ENCODE assay signal across 12 cellular contexts in the genomic region with DNA sequence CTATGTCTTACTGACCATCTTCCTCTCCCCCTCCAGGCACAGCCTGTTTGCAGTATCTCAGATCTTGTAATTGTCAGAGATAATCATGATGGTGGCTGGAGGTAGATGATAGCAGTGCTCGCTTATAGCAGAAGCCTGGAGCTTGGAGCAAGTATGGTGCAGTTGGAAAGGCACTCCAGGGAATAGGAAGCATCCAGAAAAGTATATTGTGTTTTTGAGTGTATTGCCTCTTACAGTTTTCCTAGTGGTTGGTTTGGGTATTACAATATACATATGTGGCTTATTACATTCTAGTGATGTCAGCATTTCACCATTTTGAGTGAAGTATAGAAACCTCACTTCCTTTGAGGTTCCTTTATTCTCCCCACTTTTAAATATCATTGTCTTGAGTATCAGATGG.
DNase-seq lines count a peak whose midpoint lies in the region; ATAC-seq and TF ChIP-seq lines count a peak whose summit lies in the region.
"Had no signal": no experiment of that assay in that cellular context is flagged by ENCODE, and none has a peak within 500 bp of the region (broad histone marks: within the 10 kb centered on the region; RNA-seq: fewer than 3 reads in every experiment).

No MANE protein-coding gene starts in this region.

- TF ChIP-seq CTCF in SK-N-SH (IDR thresholded peaks at IDR 0.05), result peak; percentile 59
- peak; percentile 22 for TF ChIP-seq CTCF in NB4 (IDR thresholded peaks at IDR 0.05; ENCODE audit: low read depth, low read length)
- TF ChIP-seq CTCF in endothelial cell (IDR thresholded peaks at IDR 0.05; ENCODE audit: unreplicated experiment), result peak; percentile 91
- TF ChIP-seq CTCF in type B pancreatic cell (conservative IDR thresholded peaks at IDR 0.05), result peak; percentile 72

- 0 out of 2 replicates have a peak overlapping the region, but pooled peaks have one; percentile 42 for H2AFZ ChIP-seq in SK-N-SH (ENCODE audit: low read depth)

- TF ChIP-seq RAD21 in SK-N-SH (IDR thresholded peaks at IDR 0.05; ENCODE audit: low read length), result no peak

- no peak overlapping the region for H3K4me2 ChIP-seq in SK-N-SH

- H3K4me3 ChIP-seq in SK-N-SH (ENCODE audit: low read depth in 2 of 2, low read length in 1 of 2) (no peak overlapping the region), NB4 (ENCODE audit: low read depth, low read length) (no peak overlapping the region)
- H3K4me3 ChIP-seq: colonic mucosa, thyroid gland had no signal

- H3K27me3 Mint-ChIP-seq in endothelial cell (ENCODE audit: unreplicated experiment) (peaks cover 2% of the 10 kb centered on the region), type B pancreatic cell (no peaks in the 10 kb centered on the region), T-cell (peaks cover 0 to 8% of the 10 kb centered on the region in 2 donors)

- TF ChIP-seq EP300 in SK-N-SH (IDR thresholded peaks at IDR 0.05; ENCODE audit: borderline replicate concordance in 1 of 2, low read depth in 1 of 2, low read length in 1 of 2), result no peak

- no peaks in the 10 kb centered on the region for H3F3A ChIP-seq in SK-N-SH (replicated peaks; ENCODE audit: insufficient read depth)

- no peaks in the 10 kb centered on the region for H4K20me1 ChIP-seq in SK-N-SH (ENCODE audit: insufficient read depth)

- H3K79me2 ChIP-seq in SK-N-SH (ENCODE audit: insufficient read depth), result no peaks in the 10 kb centered on the region

- H3K27ac Mint-ChIP-seq in endothelial cell (ENCODE audit: unreplicated experiment) (no peak overlapping the region), type B pancreatic cell (no peak overlapping the region), T-cell (no peak overlapping the region)
- H3K27ac Mint-ChIP-seq: activated T-helper 17 cell treated with anti-CD3 and anti-CD28 coated beads, Interleukin-2, amount 50 U/mL, for 72 hours; naive thymus-derived CD8-positive, alpha-beta T cell had no signal

- no peak for TF ChIP-seq POLR2A in NB4 (IDR thresholded peaks at IDR 0.05; ENCODE audit: extremely low read depth, insufficient read length)

- H3K36me3 Mint-ChIP-seq in endothelial cell (ENCODE audit: low read depth, unreplicated experiment) (no peaks in the 10 kb centered on the region), type B pancreatic cell (no peaks in the 10 kb centered on the region), T-cell (no peaks in the 10 kb centered on the region)

- no peaks in the 10 kb centered on the region for H3K36me3 ChIP-seq in SK-N-SH (replicated peaks in 1 of 2; ENCODE audit: control insufficient read depth in 1 of 2, insufficient read depth in 2 of 2, low read length in 1 of 2)
- H3K36me3 ChIP-seq: colonic mucosa, thyroid gland had no signal

- POLR2A ChIA-PET in SK-N-SH (lab: Yijun Ruan, JAX), result no interaction called here
- POLR2A ChIA-PET in T-cell (lab: Charles Lee), result no interaction called here

- no peak for ATAC-seq in SK-N-SH treated with all-trans-retinoic acid at 6 μM for 48 hours
- ATAC-seq in HG03521 (IDR thresholded peaks at IDR 0.05; ENCODE audit: unreplicated experiment), result no peak
- no peak for ATAC-seq in T-cell (replicated peaks in 1 of 4)
- ATAC-seq: activated T-helper 17 cell treated with anti-CD3 and anti-CD28 coated beads, Interleukin-2, amount 50 U/mL, for 72 hours; naive thymus-derived CD8-positive, alpha-beta T cell had no signal

- CTCF ChIA-PET in SK-N-SH (lab: Yijun Ruan, JAX), result no interaction called here
- CTCF ChIA-PET in T-cell (lab: Charles Lee), result no interaction called here

- H3K9me3 Mint-ChIP-seq in endothelial cell (ENCODE audit: unreplicated experiment) (no peaks in the 10 kb centered on the region), type B pancreatic cell (no peaks in the 10 kb centered on the region), T-cell (peaks cover 14 to 18% (median 14%) of the 10 kb centered on the region in 3 donors)

- H3K4me1 ChIP-seq in SK-N-SH (ENCODE audit: control insufficient read depth in 1 of 2, insufficient read depth in 2 of 2, low read depth in 1 of 2, low read length in 1 of 2), result no peaks in the 10 kb centered on the region
- H3K4me1 ChIP-seq: colonic mucosa, thyroid gland had no signal

- H3K9ac ChIP-seq in SK-N-SH, result no peak overlapping the region

- DNase-seq in SK-N-SH, result no peak
- DNase-seq in NB4 (ENCODE audit: low read depth), result peak; percentile 37
- DNase-seq in endothelial cell (ENCODE audit: low spot score), result no peak
- no peak for DNase-seq in type B pancreatic cell (ENCODE audit: extremely low spot score, unreplicated experiment)
- no peak for DNase-seq in T-cell
- DNase-seq in COLO668 (lab: John Stamatoyannopoulos, UW; ENCODE audit: unreplicated experiment), result no peak
- DNase-seq: colonic mucosa, thyroid gland had no signal

- 81% methylated on average over 1 of the region's 1 CpG for WGBS in SK-N-SH (ENCODE audit: low lambda C conversion rate)

- H3K27ac ChIP-seq in SK-N-SH (ENCODE audit: low read depth in 2 of 2, low read length in 1 of 2), result no peak overlapping the region
- H3K27ac ChIP-seq: colonic mucosa, thyroid gland had no signal

- H3K4me3 Mint-ChIP-seq in endothelial cell (ENCODE audit: unreplicated experiment) (no peak overlapping the region), type B pancreatic cell (no peak overlapping the region), T-cell (no peak overlapping the region)
- H3K4me3 Mint-ChIP-seq: activated T-helper 17 cell treated with anti-CD3 and anti-CD28 coated beads, Interleukin-2, amount 50 U/mL, for 72 hours; naive thymus-derived CD8-positive, alpha-beta T cell had no signal

- H3K4me1 Mint-ChIP-seq in endothelial cell (ENCODE audit: unreplicated experiment) (no peaks in the 10 kb centered on the region), type B pancreatic cell (ENCODE audit: unreplicated experiment) (no peaks in the 10 kb centered on the region), T-cell (no peaks in the 10 kb centered on the region)
- H3K4me1 Mint-ChIP-seq: activated T-helper 17 cell treated with anti-CD3 and anti-CD28 coated beads, Interleukin-2, amount 50 U/mL, for 72 hours; naive thymus-derived CD8-positive, alpha-beta T cell had no signal

- H3K9me3 ChIP-seq in SK-N-SH, result peaks cover 7% of the 10 kb centered on the region; the same call in 1 of the 2 replicates
- H3K9me3 ChIP-seq: colonic mucosa, thyroid gland had no signal

- no peaks in the 10 kb centered on the region for H3K27me3 ChIP-seq in SK-N-SH (ENCODE audit: insufficient read depth)
- H3K27me3 ChIP-seq: colonic mucosa, thyroid gland had no signal

- H3K9me2 ChIP-seq in SK-N-SH, result no peaks in the 10 kb centered on the region

TF ChIP-seq in SK-N-SH, 30 proteins besides CTCF, POLR2A, EP300 and RAD21 (continues in another document):
- TF ChIP-seq RXRA (IDR thresholded peaks at IDR 0.05; ENCODE audit: borderline replicate concordance, low read depth), result no peak
- TF ChIP-seq NRF1 (IDR thresholded peaks at IDR 0.05; ENCODE audit: low read depth, low read length), result no peak
- TF ChIP-seq, protein P1, sequence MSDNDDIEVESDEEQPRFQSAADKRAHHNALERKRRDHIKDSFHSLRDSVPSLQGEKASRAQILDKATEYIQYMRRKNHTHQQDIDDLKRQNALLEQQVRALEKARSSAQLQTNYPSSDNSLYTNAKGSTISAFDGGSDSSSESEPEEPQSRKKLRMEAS (IDR thresholded peaks at IDR 0.05; ENCODE audit: low read depth), result no peak
- TF ChIP-seq POLR2AphosphoS5 (IDR thresholded peaks at IDR 0.05; ENCODE audit: low read depth, low read length), result no peak
- no peak for TF ChIP-seq FOXJ3 (CRISPR knock-in tag; IDR thresholded peaks at IDR 0.05)
- TF ChIP-seq, protein P2, sequence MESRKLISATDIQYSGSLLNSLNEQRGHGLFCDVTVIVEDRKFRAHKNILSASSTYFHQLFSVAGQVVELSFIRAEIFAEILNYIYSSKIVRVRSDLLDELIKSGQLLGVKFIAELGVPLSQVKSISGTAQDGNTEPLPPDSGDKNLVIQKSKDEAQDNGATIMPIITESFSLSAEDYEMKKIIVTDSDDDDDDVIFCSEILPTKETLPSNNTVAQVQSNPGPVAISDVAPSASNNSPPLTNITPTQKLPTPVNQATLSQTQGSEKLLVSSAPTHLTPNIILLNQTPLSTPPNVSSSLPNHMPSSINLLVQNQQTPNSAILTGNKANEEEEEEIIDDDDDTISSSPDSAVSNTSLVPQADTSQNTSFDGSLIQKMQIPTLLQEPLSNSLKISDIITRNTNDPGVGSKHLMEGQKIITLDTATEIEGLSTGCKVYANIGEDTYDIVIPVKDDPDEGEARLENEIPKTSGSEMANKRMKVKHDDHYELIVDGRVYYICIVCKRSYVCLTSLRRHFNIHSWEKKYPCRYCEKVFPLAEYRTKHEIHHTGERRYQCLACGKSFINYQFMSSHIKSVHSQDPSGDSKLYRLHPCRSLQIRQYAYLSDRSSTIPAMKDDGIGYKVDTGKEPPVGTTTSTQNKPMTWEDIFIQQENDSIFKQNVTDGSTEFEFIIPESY (IDR thresholded peaks at IDR 0.05; ENCODE audit: borderline replicate concordance, low read depth), result no peak

TF ChIP-seq in SK-N-SH treated with all-trans-retinoic acid at 6 μM for 48 hours, 23 proteins besides CTCF, POLR2A, EP300 and RAD21:
- TF ChIP-seq SNAI2 (CRISPR knock-in tag; IDR thresholded peaks at IDR 0.05), result no peak
- TF ChIP-seq, protein P3, sequence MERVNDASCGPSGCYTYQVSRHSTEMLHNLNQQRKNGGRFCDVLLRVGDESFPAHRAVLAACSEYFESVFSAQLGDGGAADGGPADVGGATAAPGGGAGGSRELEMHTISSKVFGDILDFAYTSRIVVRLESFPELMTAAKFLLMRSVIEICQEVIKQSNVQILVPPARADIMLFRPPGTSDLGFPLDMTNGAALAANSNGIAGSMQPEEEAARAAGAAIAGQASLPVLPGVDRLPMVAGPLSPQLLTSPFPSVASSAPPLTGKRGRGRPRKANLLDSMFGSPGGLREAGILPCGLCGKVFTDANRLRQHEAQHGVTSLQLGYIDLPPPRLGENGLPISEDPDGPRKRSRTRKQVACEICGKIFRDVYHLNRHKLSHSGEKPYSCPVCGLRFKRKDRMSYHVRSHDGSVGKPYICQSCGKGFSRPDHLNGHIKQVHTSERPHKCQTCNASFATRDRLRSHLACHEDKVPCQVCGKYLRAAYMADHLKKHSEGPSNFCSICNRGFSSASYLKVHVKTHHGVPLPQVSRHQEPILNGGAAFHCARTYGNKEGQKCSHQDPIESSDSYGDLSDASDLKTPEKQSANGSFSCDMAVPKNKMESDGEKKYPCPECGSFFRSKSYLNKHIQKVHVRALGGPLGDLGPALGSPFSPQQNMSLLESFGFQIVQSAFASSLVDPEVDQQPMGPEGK (CRISPR knock-in tag; IDR thresholded peaks at IDR 0.05; ENCODE audit: borderline replicate concordance), result no peak
TF ChIP-seq in SK-N-SH treated with all-trans-retinoic acid at 6 μM for 48 hours: peak in this region for 0.

Comparison
In these comparisons a context has a peak if more than half of its experiments do, and no peak if none do; other contexts are left out.
1. CTCF ChIP-seq: peak in every context shown above with its lines; median percentile 91 in endothelial cell; 72 in type B pancreatic cell; 59 in SK-N-SH; 22 in NB4.